In genomic region chr14:74567219-74567618, GRCh38 we compare ENCODE assay signal across 19 cellular contexts. TPM values are rescaled to one million over a fixed set of nuclear protein-coding genes. Genes with fewer than 3 reads are reported as not detected.
DNase-seq lines count a peak whose midpoint lies in the region; ATAC-seq, FAIRE-seq and TF ChIP-seq lines count a peak whose summit lies in the region.
"Had no signal": no experiment of that assay in that cellular context is flagged by ENCODE, and none has a peak within 500 bp of the region (broad histone marks: within the 10 kb centered on the region; RNA-seq: fewer than 3 reads in every experiment).

No MANE protein-coding gene starts in this region.

- H4K5ac ChIP-seq in H1 (ENCODE audit: insufficient read length, low read depth, low read length): no peak overlapping the region

- H3K4me1 ChIP-seq in PC-3 (ENCODE audit: insufficient read depth, low read length): peaks cover 75% of the 10 kb centered on the region
- peaks cover 0 to 12% (median 3%) of the 10 kb centered on the region in 4 experiments; a peak in 5 of 7 replicates for H3K4me1 ChIP-seq in H1 (replicated peaks in 1 of 4; ENCODE audit: control insufficient read depth in 3 of 4, insufficient read depth in 4 of 4, low read length in 3 of 4)
- peaks cover 4 to 11% of the 10 kb centered on the region in 2 donors for H3K4me1 ChIP-seq in neuronal stem cell (ENCODE audit: control insufficient read depth in 2 of 2, insufficient read depth in 1 of 2, low read depth in 1 of 2, low read length in 2 of 2)
- H3K4me1 ChIP-seq in thoracic aorta (ENCODE audit: control insufficient read depth in 1 of 2, low read depth in 2 of 2): peaks cover 73 to 96% of the 10 kb centered on the region in 2 donors

- DNase-seq in PC-3 (no peak), H1 (ENCODE audit: low read depth in 1 of 2, low spot score in 2 of 2) (no peak), neuronal stem cell (ENCODE audit: low spot score) (no peak), thoracic aorta (ENCODE audit: low spot score) (no peak), mesothelial cell of epicardium (ENCODE audit: low spot score in 2 of 2, unreplicated experiment in 2 of 2) (no peak), GM19239 (ENCODE audit: insufficient read length, low spot score) (no peak), Calu3 (no peak)
- DNase-seq: activated CD4-positive, alpha-beta T cell treated with anti-CD3 and anti-CD28 coated beads, Interleukin-2, amount 50 U/mL, for 48 hours; activated naive CD4-positive, alpha-beta T cell treated with anti-CD3 and anti-CD28 coated beads, Interleukin-2, amount 10 ng/mL, durations not matched to agents 7 days and 5 days; cortex of kidney; H9; immature natural killer cell; natural killer cell; NCI-H2029; NCI-H446; NK-92 treated with Interleukin-12 subunit alpha and Interleukin-12 subunit beta, amount 100 ng/mL, for 24 hours; stimulated activated naive B cell treated with anti-CD40 and anti-IgM and Interleukin-4, amounts not matched to agents 10 μg/mL and 1 μg/mL and 100 μg/mL, for 72 hours; T-cell had no signal

- no peak overlapping the region for H2BK12ac ChIP-seq in H1 (ENCODE audit: low read depth, low read length)
- H2BK12ac ChIP-seq in neuronal stem cell (ENCODE audit: low read length): no peak overlapping the region

- intact Hi-C loops in PC-3 (cut with micrococcal nuclease): no loop called here
- intact Hi-C loops in Calu3 (cut with micrococcal nuclease; ENCODE audit: unreplicated experiment): no loop called here

- BruUV-seq in PC-3 (replicated peaks; lab: Mats Ljungman, UMichigan) (TSS peak; percentile 92), Calu3 (replicated peaks; lab: Mats Ljungman, UMichigan) (no TSS peak)

- no peak overlapping the region for H3K14ac ChIP-seq in H1 (ENCODE audit: insufficient read length)
- no peak overlapping the region for H3K14ac ChIP-seq in neuronal stem cell (ENCODE audit: low read length)

- no peaks in the 10 kb centered on the region for H3K9me2 ChIP-seq in PC-3 (replicated peaks; ENCODE audit: low read length)

- CTCF ChIA-PET in PC-3 (lab: Charles Lee): interaction anchor here (0.8 kb wide), 1 partner anchor 74 kb away, joined by 3 read pairs; the partner anchor contains the start of genes ISCA2 and NPC2
- CTCF ChIA-PET in H1 (lab: Charles Lee; ENCODE audit: partially characterized antibody): interaction anchor here (0.6 to 3.6 kb wide), 9 partner anchors 9 to 65 kb away, joined by 3 to 18 read pairs (median 6); no protein-coding TSS in a partner anchor
- CTCF ChIA-PET in Calu3 (lab: Charles Lee): interaction anchor here (0.5 to 1.5 kb wide), 2 partner anchors 42 to 787 kb away, joined by 3 read pairs; no protein-coding TSS in a partner anchor

- H3K4me1 Mint-ChIP-seq in mesothelial cell of epicardium: peaks cover 79% of the 10 kb centered on the region
- H3K4me1 Mint-ChIP-seq in Calu3 (ENCODE audit: low read depth, unreplicated experiment): peaks cover 29% of the 10 kb centered on the region

- H3K9me3 Mint-ChIP-seq in mesothelial cell of epicardium: no peaks in the 10 kb centered on the region
- H3K9me3 Mint-ChIP-seq in Calu3 (ENCODE audit: low read depth, unreplicated experiment): no peaks in the 10 kb centered on the region
- H3K9me3 Mint-ChIP-seq: activated naive CD4-positive, alpha-beta T cell treated with anti-CD3 and anti-CD28 coated beads, Interleukin-2, amount 10 ng/mL, durations not matched to agents 7 days and 5 days; H9; immature natural killer cell; natural killer cell; stimulated activated naive B cell treated with anti-CD40 and anti-IgM and Interleukin-4, amounts not matched to agents 10 μg/mL and 1 μg/mL and 100 μg/mL, for 72 hours; T-cell had no signal

- 91% methylated on average over 9 of the region's 9 CpGs; no CpG with 5 or more reads in 1 of the 2 experiments for WGBS in H1 (ENCODE audit: extremely low coverage in 1 of 2, insufficient coverage in 1 of 2, insufficient read length in 1 of 2, insufficient replicate concordance in 2 of 2, low coverage in 1 of 2, low lambda C conversion rate in 2 of 2, missing lambda C conversion rate in 1 of 2), 2 experiments
- no CpG with 5 or more reads among the region's 9 CpGs for WGBS in neuronal stem cell (ENCODE audit: extremely low coverage in 2 of 2, insufficient read length in 2 of 2, insufficient replicate concordance in 1 of 2), 2 donors

- no peak for FAIRE-seq in H1 (lab: Jason Lieb, UNC)
- FAIRE-seq in GM19239 (lab: Jason Lieb, UNC): no peak

- TF ChIP-seq EP300 in H1 (IDR thresholded peaks at IDR 0.05; ENCODE audit: borderline replicate concordance in 1 of 2, low read depth in 2 of 2, low read length in 2 of 2): no peak

- peak overlapping the region; percentile 51; the same call in 1 of the 2 replicates for H4K8ac ChIP-seq in H1 (ENCODE audit: extremely low read depth, insufficient read depth, low read length)
- no peak overlapping the region for H4K8ac ChIP-seq in neuronal stem cell (ENCODE audit: low read depth, low read length)

- H3K23ac ChIP-seq in H1 (ENCODE audit: insufficient read length) (no peak overlapping the region), neuronal stem cell (ENCODE audit: low read depth, low read length, poor library complexity) (no peak overlapping the region)

- TF ChIP-seq CTCF in PC-3 (conservative IDR thresholded peaks at IDR 0.05; ENCODE audit: low read depth, low read length) (no peak), H1 (IDR thresholded peaks at IDR 0.05; ENCODE audit: control extremely low read depth in 1 of 3, insufficient read depth in 1 of 3, low read depth in 1 of 3, low read length in 3 of 3) (no peak), thoracic aorta (IDR thresholded peaks at IDR 0.05) (no peak), mesothelial cell of epicardium (IDR thresholded peaks at IDR 0.05; ENCODE audit: unreplicated experiment) (no peak), Calu3 (IDR thresholded peaks at IDR 0.05; ENCODE audit: unreplicated experiment) (no peak)

- TF ChIP-seq POLR2A in H1 (IDR thresholded peaks at IDR 0.05; ENCODE audit: control extremely low read depth in 1 of 2, low read depth in 2 of 2, low read length in 2 of 2): no peak

- H3K9me3 ChIP-seq in PC-3 (ENCODE audit: low read length): no peaks in the 10 kb centered on the region
- H3K9me3 ChIP-seq in H1 (ENCODE audit: insufficient read depth in 2 of 2, low read depth in 1 of 2, low read length in 1 of 2): no peaks in the 10 kb centered on the region
- no peaks in the 10 kb centered on the region for H3K9me3 ChIP-seq in neuronal stem cell (replicated peaks in 1 of 2; ENCODE audit: control insufficient read depth in 2 of 2, insufficient read depth in 1 of 2, low read depth in 1 of 2, low read length in 2 of 2)
- no peaks in the 10 kb centered on the region for H3K9me3 ChIP-seq in thoracic aorta

- peak overlapping the region; percentile 80 for H3K9ac ChIP-seq in PC-3 (ENCODE audit: low read length)
- no peak overlapping the region for H3K9ac ChIP-seq in H1 (replicated peaks in 1 of 4; ENCODE audit: extremely low read depth in 1 of 4, low read depth in 3 of 4, low read length in 3 of 4)
- H3K9ac ChIP-seq in neuronal stem cell (ENCODE audit: low read depth, low read length, poor library complexity): no peak overlapping the region

- H4K91ac ChIP-seq in H1 (replicated peaks; ENCODE audit: insufficient read length, low read length) (no peak overlapping the region), neuronal stem cell (ENCODE audit: low read depth, low read length, poor library complexity) (no peak overlapping the region)

- no peak overlapping the region for H2BK5ac ChIP-seq in H1 (ENCODE audit: low read depth, low read length)
- H2BK5ac ChIP-seq in neuronal stem cell (ENCODE audit: low read length): no peak overlapping the region

- H3K27ac Mint-ChIP-seq in mesothelial cell of epicardium: no peak overlapping the region
- H3K27ac Mint-ChIP-seq in Calu3 (ENCODE audit: unreplicated experiment): no peak overlapping the region
- H3K27ac Mint-ChIP-seq: activated naive CD4-positive, alpha-beta T cell treated with anti-CD3 and anti-CD28 coated beads, Interleukin-2, amount 10 ng/mL, durations not matched to agents 7 days and 5 days; H9; immature natural killer cell; natural killer cell; stimulated activated naive B cell treated with anti-CD40 and anti-IgM and Interleukin-4, amounts not matched to agents 10 μg/mL and 1 μg/mL and 100 μg/mL, for 72 hours had no signal

- H3K36me3 Mint-ChIP-seq in mesothelial cell of epicardium: no peaks in the 10 kb centered on the region
- H3K36me3 Mint-ChIP-seq in Calu3 (ENCODE audit: insufficient read depth, unreplicated experiment): peaks cover 4% of the 10 kb centered on the region
- H3K36me3 Mint-ChIP-seq: activated naive CD4-positive, alpha-beta T cell treated with anti-CD3 and anti-CD28 coated beads, Interleukin-2, amount 10 ng/mL, durations not matched to agents 7 days and 5 days; natural killer cell; stimulated activated naive B cell treated with anti-CD40 and anti-IgM and Interleukin-4, amounts not matched to agents 10 μg/mL and 1 μg/mL and 100 μg/mL, for 72 hours; T-cell had no signal

- no peak overlapping the region for H2BK20ac ChIP-seq in H1 (ENCODE audit: low read length)

- no peaks in the 10 kb centered on the region for H4K20me1 ChIP-seq in PC-3 (ENCODE audit: low read length)
- H4K20me1 ChIP-seq in H1 (replicated peaks in 1 of 2; ENCODE audit: control insufficient read depth in 1 of 2, insufficient read depth in 2 of 2, low read length in 2 of 2): no peaks in the 10 kb centered on the region

- no peak overlapping the region for H3K56ac ChIP-seq in H1 (replicated peaks; ENCODE audit: insufficient read length, low read depth, low read length)

- H3K4me3 ChIP-seq in PC-3 (ENCODE audit: low read length) (no peak overlapping the region; the same call in 1 of the 2 replicates), H1 (ENCODE audit: extremely low read depth in 1 of 4, insufficient read depth in 2 of 4, low read depth in 3 of 4, low read length in 4 of 4) (no peak overlapping the region), neuronal stem cell (ENCODE audit: low read length in 2 of 2) (no peak overlapping the region), thoracic aorta (no peak overlapping the region)

- H3K23me2 ChIP-seq in H1 (ENCODE audit: low read depth, low read length): no peaks in the 10 kb centered on the region; the same call in 1 of the 2 replicates

- peaks cover 7% of the 10 kb centered on the region for H3F3A ChIP-seq in PC-3 (ENCODE audit: low read length, unreplicated experiment)

- no peak overlapping the region for H2BK15ac ChIP-seq in H1 (ENCODE audit: low read length)
- H2BK15ac ChIP-seq in neuronal stem cell (ENCODE audit: low read length): no peak overlapping the region

- H3K27me3 ChIP-seq in PC-3 (ENCODE audit: low read length) (no peaks in the 10 kb centered on the region), H1 (replicated peaks in 1 of 4; ENCODE audit: control insufficient read depth in 3 of 4, extremely low read depth in 1 of 4, insufficient read depth in 3 of 4, low read length in 3 of 4) (no peaks in the 10 kb centered on the region), neuronal stem cell (ENCODE audit: control insufficient read depth in 3 of 3, insufficient read depth in 3 of 3, low read depth in 1 of 3, low read length in 3 of 3) (peaks cover 0 to 12% (median 0%) of the 10 kb centered on the region in 3 experiments), thoracic aorta (replicated peaks; ENCODE audit: insufficient read depth) (no peaks in the 10 kb centered on the region)

- 0 out of 2 replicates have a peak overlapping the region, but pooled peaks have one; percentile 20 for H2AFZ ChIP-seq in PC-3 (ENCODE audit: low read length)
- H2AFZ ChIP-seq in H1 (ENCODE audit: low read length): no peak overlapping the region
- H2AFZ ChIP-seq in neuronal stem cell (ENCODE audit: low read length): no peak overlapping the region

- H3K4ac ChIP-seq in H1 (replicated peaks; ENCODE audit: insufficient read length, low read depth, low read length): no peak overlapping the region
- H3K4ac ChIP-seq in neuronal stem cell (ENCODE audit: low read length): no peak overlapping the region

- no peak for TF ChIP-seq RAD21 in H1 (IDR thresholded peaks at IDR 0.05 in 1 of 2, conservative IDR thresholded peaks at IDR 0.05 in 1 of 2; ENCODE audit: low read depth in 2 of 2, low read length in 2 of 2)

- no peak overlapping the region for H3K18ac ChIP-seq in H1 (ENCODE audit: extremely low read depth, low read length)
- H3K18ac ChIP-seq in neuronal stem cell (ENCODE audit: low read length): peak overlapping the region; percentile 65

- POLR2A ChIA-PET in PC-3 (lab: Charles Lee; ENCODE audit: unreplicated experiment): interaction anchor here (0.6 kb wide), 1 partner anchor 111 kb away, joined by 6 read pairs; no protein-coding TSS in a partner anchor
- POLR2A ChIA-PET in H1 (lab: Charles Lee; ENCODE audit: partially characterized antibody): no interaction called here

- H3K36me3 ChIP-seq in PC-3 (ENCODE audit: low read depth, low read length) (no peaks in the 10 kb centered on the region), H1 (ENCODE audit: control insufficient read depth in 2 of 4, insufficient read depth in 4 of 4, low read length in 3 of 4) (no peaks in the 10 kb centered on the region), neuronal stem cell (replicated peaks in 1 of 2; ENCODE audit: control insufficient read depth in 2 of 2, insufficient read depth in 2 of 2, low read length in 2 of 2) (no peaks in the 10 kb centered on the region), thoracic aorta (no peaks in the 10 kb centered on the region)

- H3K27me3 Mint-ChIP-seq in mesothelial cell of epicardium (ENCODE audit: low read depth) (no peaks in the 10 kb centered on the region), Calu3 (ENCODE audit: unreplicated experiment) (no peaks in the 10 kb centered on the region)

- ATAC-seq in PC-3 (no peak; the same call in 1 of the 2 replicates), thoracic aorta (ENCODE audit: insufficient number of reproducible peaks, low FRiP score, low read depth) (no peak), GM19397 (IDR thresholded peaks at IDR 0.05; ENCODE audit: unreplicated experiment) (no peak)
- ATAC-seq: natural killer cell; stimulated activated naive B cell treated with anti-CD40 and anti-IgM and Interleukin-4, amounts not matched to agents 10 μg/mL and 1 μg/mL and 100 μg/mL, for 72 hours; T-cell had no signal

- peak overlapping the region; percentile 73 for H3K4me2 ChIP-seq in PC-3 (ENCODE audit: low read length)
- no peak overlapping the region for H3K4me2 ChIP-seq in H1 (ENCODE audit: insufficient read depth in 1 of 2, low read depth in 2 of 2, low read length in 2 of 2)
- no peak overlapping the region for H3K4me2 ChIP-seq in neuronal stem cell (ENCODE audit: insufficient read depth, low read length, poor library complexity, severe bottlenecking)

- H3K79me1 ChIP-seq in H1 (ENCODE audit: low read depth, low read length) (no peaks in the 10 kb centered on the region), neuronal stem cell (ENCODE audit: low read depth, low read length) (no peaks in the 10 kb centered on the region)

- no peak overlapping the region for H3K4me3 Mint-ChIP-seq in mesothelial cell of epicardium
- H3K4me3 Mint-ChIP-seq in Calu3 (ENCODE audit: low read depth, unreplicated experiment): no peak overlapping the region
- H3K4me3 Mint-ChIP-seq: activated naive CD4-positive, alpha-beta T cell treated with anti-CD3 and anti-CD28 coated beads, Interleukin-2, amount 10 ng/mL, durations not matched to agents 7 days and 5 days; immature natural killer cell; natural killer cell; stimulated activated naive B cell treated with anti-CD40 and anti-IgM and Interleukin-4, amounts not matched to agents 10 μg/mL and 1 μg/mL and 100 μg/mL, for 72 hours; T-cell had no signal

- peaks cover 19% of the 10 kb centered on the region; the same call in 1 of the 2 replicates for H3K79me2 ChIP-seq in PC-3 (ENCODE audit: low read length)
- H3K79me2 ChIP-seq in H1 (ENCODE audit: control insufficient read depth in 1 of 2, insufficient read depth in 2 of 2, low read length in 2 of 2): no peaks in the 10 kb centered on the region

- H3K27ac ChIP-seq in PC-3 (ENCODE audit: low read length) (peak overlapping the region; percentile 96), H1 (ENCODE audit: low read depth, low read length) (no peak overlapping the region), neuronal stem cell (replicated peaks; ENCODE audit: low read length) (no peak overlapping the region), thoracic aorta (peak overlapping the region; percentile 90 to 96)

- no peak overlapping the region for H2BK120ac ChIP-seq in H1 (replicated peaks; ENCODE audit: low read depth, low read length)
- H2BK120ac ChIP-seq in neuronal stem cell (ENCODE audit: low read depth, low read length): peak overlapping the region; percentile 44

- H2AK5ac ChIP-seq in H1 (ENCODE audit: low read depth, low read length): no peak overlapping the region
- H2AK5ac ChIP-seq in neuronal stem cell (ENCODE audit: low read depth, low read length): peak overlapping the region; percentile 48

RNA-seq across cellular contexts. Expression of gene LTBP2, which starts 44.8 kb away (rescaled TPM):
- 17.4 and 18.1 TPM in 2 replicates for total RNA-seq in PC-3 (2014; rRNA removed)
- total RNA-seq in H1 (2021; fragmentation: NEBNext Ultra II Directional; extraction: Animal tissue kit (Norgen Biotek cat#: 25700)): 0.59 and 0.89 TPM in 2 replicates
- 0.48 and 0.67 TPM in 2 replicates for polyA plus RNA-seq in H1 (2011; rRNA removed)
- 0.41 TPM for polyA plus RNA-seq in H1 (2011; cell fraction: cytosol; rRNA removed)
- polyA plus RNA-seq in H1 (2011; cell fraction: nucleus; rRNA removed): 1.7 TPM
- 0.46 to 0.62 TPM (median 0.55 TPM) in 4 replicates for polyA plus RNA-seq in H1 (2012, experiment 1 of 2)
- polyA plus RNA-seq in H1 (2012, experiment 2 of 2): 0.34 TPM
- 0.32 TPM for polyA plus RNA-seq in H1 (2013, experiment 1 of 2)
- 0.28 TPM for polyA plus RNA-seq in H1 (2013, experiment 2 of 2)
- polyA minus RNA-seq in H1 (2011; rRNA and poly(A)+ RNA removed): 0.51 and 0.66 TPM in 2 replicates
- 0.73 TPM for polyA minus RNA-seq in H1 (2011; cell fraction: cytosol; rRNA and poly(A)+ RNA removed)
- polyA minus RNA-seq in H1 (2011; cell fraction: nucleus; rRNA and poly(A)+ RNA removed): 1.4 TPM
- polyA plus RNA-seq in neuronal stem cell (2013, experiment 1 of 2): 1.4 TPM
- polyA plus RNA-seq in neuronal stem cell (2013, experiment 2 of 2): 1.3 TPM
- 100 to 1,000 TPM; 674 to 973 TPM for total RNA-seq in thoracic aorta
- 2.9 to 3.4 TPM (median 3.4 TPM) in 3 replicates for total RNA-seq in mesothelial cell of epicardium
- 1.3 and 4.3 TPM in 2 replicates for total RNA-seq in Calu3 (2022)

Comparison
In these comparisons a context has a peak if more than half of its experiments do, and no peak if none do; other contexts are left out.
1. H3K27ac ChIP-seq: peak in PC-3 (single experiment) and thoracic aorta (2 of 2); none in H1 (single experiment) and neuronal stem cell (single experiment).
2. RNA of gene LTBP2, which starts 44.8 kb away (total RNA-seq): 674 to 973 TPM in thoracic aorta; 17.4 to 18.1 TPM in PC-3, 1.3 to 4.3 TPM in Calu3, 2.9 to 3.4 TPM in mesothelial cell of epicardium and 0.59 to 0.89 TPM in H1; every median in the first group is over 10 times any median in the second.